ENCODE assay signal across 1 cellular context in the genomic region with DNA sequence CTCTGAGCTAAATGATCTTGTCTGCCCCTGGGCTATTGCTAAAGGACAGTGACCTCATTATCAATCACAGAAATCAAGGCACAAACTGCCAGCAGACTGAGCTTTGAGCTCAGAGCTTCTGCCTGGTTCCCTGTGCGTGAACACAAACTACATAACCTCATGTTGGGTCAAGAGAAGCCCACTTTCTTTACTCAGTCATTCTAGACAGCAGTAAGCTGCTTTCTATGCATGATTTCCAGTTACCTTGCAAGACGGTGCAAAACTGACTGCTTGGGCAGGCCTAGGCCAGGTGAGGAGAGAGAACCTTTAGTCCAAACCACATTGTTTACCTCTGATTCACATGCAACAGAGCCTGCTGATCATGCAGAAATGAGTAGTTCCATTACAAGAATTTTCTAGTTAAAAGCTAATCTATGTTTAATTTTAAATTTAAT.
TF ChIP-seq lines count a peak whose summit lies in the region.

No MANE protein-coding gene starts in this region.

TF ChIP-seq in liver, 16 proteins besides CTCF, POLR2A, EP300 and RAD21 (continued from another document):
- TF ChIP-seq, protein P1, sequence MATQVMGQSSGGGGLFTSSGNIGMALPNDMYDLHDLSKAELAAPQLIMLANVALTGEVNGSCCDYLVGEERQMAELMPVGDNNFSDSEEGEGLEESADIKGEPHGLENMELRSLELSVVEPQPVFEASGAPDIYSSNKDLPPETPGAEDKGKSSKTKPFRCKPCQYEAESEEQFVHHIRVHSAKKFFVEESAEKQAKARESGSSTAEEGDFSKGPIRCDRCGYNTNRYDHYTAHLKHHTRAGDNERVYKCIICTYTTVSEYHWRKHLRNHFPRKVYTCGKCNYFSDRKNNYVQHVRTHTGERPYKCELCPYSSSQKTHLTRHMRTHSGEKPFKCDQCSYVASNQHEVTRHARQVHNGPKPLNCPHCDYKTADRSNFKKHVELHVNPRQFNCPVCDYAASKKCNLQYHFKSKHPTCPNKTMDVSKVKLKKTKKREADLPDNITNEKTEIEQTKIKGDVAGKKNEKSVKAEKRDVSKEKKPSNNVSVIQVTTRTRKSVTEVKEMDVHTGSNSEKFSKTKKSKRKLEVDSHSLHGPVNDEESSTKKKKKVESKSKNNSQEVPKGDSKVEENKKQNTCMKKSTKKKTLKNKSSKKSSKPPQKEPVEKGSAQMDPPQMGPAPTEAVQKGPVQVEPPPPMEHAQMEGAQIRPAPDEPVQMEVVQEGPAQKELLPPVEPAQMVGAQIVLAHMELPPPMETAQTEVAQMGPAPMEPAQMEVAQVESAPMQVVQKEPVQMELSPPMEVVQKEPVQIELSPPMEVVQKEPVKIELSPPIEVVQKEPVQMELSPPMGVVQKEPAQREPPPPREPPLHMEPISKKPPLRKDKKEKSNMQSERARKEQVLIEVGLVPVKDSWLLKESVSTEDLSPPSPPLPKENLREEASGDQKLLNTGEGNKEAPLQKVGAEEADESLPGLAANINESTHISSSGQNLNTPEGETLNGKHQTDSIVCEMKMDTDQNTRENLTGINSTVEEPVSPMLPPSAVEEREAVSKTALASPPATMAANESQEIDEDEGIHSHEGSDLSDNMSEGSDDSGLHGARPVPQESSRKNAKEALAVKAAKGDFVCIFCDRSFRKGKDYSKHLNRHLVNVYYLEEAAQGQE (IDR thresholded peaks at IDR 0.05): peak; percentile 65
- TF ChIP-seq FOXA1 (IDR thresholded peaks at IDR 0.05) (peak; percentile 14), GABPA (IDR thresholded peaks at IDR 0.05 in 1 of 2, conservative IDR thresholded peaks at IDR 0.05 in 1 of 2) (no peak), HNF4G (IDR thresholded peaks at IDR 0.05) (no peak), YY1 (IDR thresholded peaks at IDR 0.05) (peak; percentile 22), NR2F2 (IDR thresholded peaks at IDR 0.05) (no peak), JUND (IDR thresholded peaks at IDR 0.05) (peak in 1 of 2 donors; percentile 74)
- TF ChIP-seq, protein P2, sequence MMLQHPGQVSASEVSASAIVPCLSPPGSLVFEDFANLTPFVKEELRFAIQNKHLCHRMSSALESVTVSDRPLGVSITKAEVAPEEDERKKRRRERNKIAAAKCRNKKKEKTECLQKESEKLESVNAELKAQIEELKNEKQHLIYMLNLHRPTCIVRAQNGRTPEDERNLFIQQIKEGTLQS (IDR thresholded peaks at IDR 0.05): peak; percentile 22
TF ChIP-seq in liver: peak in this region for 12.
